12 cellular contexts compared by ENCODE assay signal in the genomic region with DNA sequence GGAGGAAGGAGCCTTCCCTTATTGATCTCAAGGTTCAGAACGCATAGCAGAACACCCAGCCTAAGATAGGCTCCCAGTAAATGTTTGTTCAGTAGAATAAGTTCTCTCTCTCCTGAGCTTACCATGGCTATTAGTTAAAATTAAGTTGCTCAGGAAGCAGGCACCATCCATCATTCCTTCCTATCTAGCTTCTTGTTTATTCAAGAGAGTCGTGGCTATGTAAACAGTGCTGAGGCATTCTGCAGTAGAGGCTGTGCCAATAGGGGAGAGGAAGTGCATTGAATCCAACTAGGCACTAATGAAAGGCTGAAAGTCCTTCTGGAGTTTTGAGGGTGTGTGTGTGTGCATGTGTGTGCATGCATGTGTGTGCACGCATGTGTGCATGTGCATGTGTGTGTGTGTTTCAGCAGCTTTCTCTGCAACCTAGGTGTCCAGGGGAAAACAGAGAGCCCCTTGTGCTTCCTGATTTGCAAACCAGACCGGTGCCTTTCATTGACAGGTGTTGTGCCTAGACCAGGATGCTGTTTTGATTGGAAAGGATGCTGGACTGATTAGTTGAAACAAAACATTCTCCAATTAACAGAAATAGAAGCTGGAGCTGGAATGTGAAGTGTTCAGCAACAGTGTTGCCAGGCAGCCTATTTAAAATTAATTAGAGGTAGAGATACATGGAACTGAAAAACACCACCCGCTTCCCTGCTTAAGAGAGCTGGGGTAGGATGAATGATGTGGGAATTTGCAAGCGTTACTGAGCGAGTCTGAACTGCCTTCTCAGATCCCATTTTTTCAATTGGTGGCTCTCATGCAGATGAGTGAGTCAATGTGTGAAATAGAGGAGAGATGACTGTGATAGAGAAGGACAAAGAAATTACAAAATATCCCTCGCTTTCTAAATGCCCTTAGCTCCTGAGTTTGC.
DNase-seq lines count a peak whose midpoint lies in the region; ATAC-seq, FAIRE-seq and TF ChIP-seq lines count a peak whose summit lies in the region.
"Had no signal": no experiment of that assay in that cellular context is flagged by ENCODE, and none has a peak within 500 bp of the region (broad histone marks: within the 10 kb centered on the region; RNA-seq: fewer than 3 reads in every experiment).

No MANE protein-coding gene starts in this region.

- H3K4me1 ChIP-seq in HepG2 (ENCODE audit: insufficient read depth, low read length) = 0 out of 2 replicates have a peak, but pooled peaks cover 5% of the 10 kb centered on the region
- peaks cover 0 to 9% of the 10 kb centered on the region in 2 donors for H3K4me1 ChIP-seq in aorta (ENCODE audit: control insufficient read depth in 1 of 2, insufficient read depth in 2 of 2, low read length in 2 of 2)

- TF ChIP-seq CTCF in HepG2 (CRISPR knock-in tag; IDR thresholded peaks at IDR 0.05) = no peak

- H3K9me3 ChIP-seq in HepG2 (ENCODE audit: low read length) (no peaks in the 10 kb centered on the region), aorta (ENCODE audit: control insufficient read depth, low read length) (no peaks in the 10 kb centered on the region)

- TF ChIP-seq EP300 in HepG2 (IDR thresholded peaks at IDR 0.05; ENCODE audit: low read depth in 2 of 2, low read length in 2 of 2) = no peak
- TF ChIP-seq EP300 in HepG2 (CRISPR knock-in tag; IDR thresholded peaks at IDR 0.05; ENCODE audit: borderline replicate concordance) = no peak

- no peak overlapping the region for H3K27ac ChIP-seq in HepG2 (ENCODE audit: extremely low read length, insufficient read depth, low read length)
- peak overlapping the region in 1 of 2 donors; percentile 69 for H3K27ac ChIP-seq in aorta (ENCODE audit: low read depth in 1 of 2, low read length in 2 of 2)

- intact Hi-C loops in HepG2 (cut with micrococcal nuclease; ENCODE audit: unreplicated experiment) = no loop called here
- intact Hi-C loops in aorta (cut with DNase I) = no loop called here

- H3K79me2 ChIP-seq in HepG2 (ENCODE audit: insufficient read depth, low read length) = no peaks in the 10 kb centered on the region

- BruUV-seq in HepG2 (replicated peaks; lab: Mats Ljungman, UMichigan) = no TSS peak

- peak; percentile 57 for ATAC-seq in HepG2
- peak; percentile 63 for ATAC-seq in aorta (ENCODE audit: low FRiP score)
- no peak for ATAC-seq in HG02973 (IDR thresholded peaks at IDR 0.05; ENCODE audit: unreplicated experiment)

- H3K27me3 ChIP-seq in HepG2 (ENCODE audit: control insufficient read depth in 1 of 2, insufficient read depth in 2 of 2, low read length in 2 of 2) = peaks cover 0 to 27% of the 10 kb centered on the region in 2 experiments; a peak in 4 of 5 replicates
- H3K27me3 ChIP-seq in aorta (ENCODE audit: control insufficient read depth in 1 of 2, insufficient read depth in 2 of 2, low read length in 1 of 2) = no peaks in the 10 kb centered on the region

- no peak for FAIRE-seq in HepG2 (lab: Jason Lieb, UNC)

- H3K9ac ChIP-seq in HepG2 (ENCODE audit: insufficient read depth, low read depth, low read length) = no peak overlapping the region

- in situ Hi-C loops in HepG2 (cut with HindIII; ENCODE audit: extremely low pct_ligation_motif_present, low pct_unique_long_range_greater_than_20kb) = loop anchor here (25.0 kb wide), 1 partner anchor 107 kb away; no protein-coding TSS in a partner anchor

- POLR2A ChIA-PET in HepG2 (lab: Yijun Ruan, JAX) = no interaction called here

- DNase-seq in SIG-M5 treated with dmso at 0.1 percent for 504 hours (lab: John Stamatoyannopoulos, UW; ENCODE audit: unreplicated experiment) (peak; percentile 15), SIG-M5 (lab: John Stamatoyannopoulos, UW) (no peak), amniotic epithelial cell (ENCODE audit: low read depth) (peak; percentile 85), HepG2 (ENCODE audit: low spot score) (peak; percentile 24), aorta (no peak), AML-193 (lab: John Stamatoyannopoulos, UW) (no peak), activated gamma-delta T cell treated with Interleukin-2 at 50 U/mL for 16 hours (no peak)
- DNase-seq: endodermal cell, H9, hippocampal formation, NCI-H2107 had no signal

- H3K4me2 ChIP-seq in HepG2 (ENCODE audit: low read depth, low read length) = no peak overlapping the region

- H3K4me3 ChIP-seq in HepG2 (replicated peaks in 1 of 3; ENCODE audit: insufficient read depth in 1 of 3, low read depth in 2 of 3, low read length in 3 of 3) (no peak overlapping the region), aorta (ENCODE audit: low read length in 2 of 2) (no peak overlapping the region)

- TF ChIP-seq RAD21 in HepG2 (CRISPR knock-in tag; IDR thresholded peaks at IDR 0.05) = no peak

- H3K36me3 ChIP-seq in HepG2 (replicated peaks in 1 of 2; ENCODE audit: control insufficient read depth in 1 of 2, insufficient read depth in 2 of 2, low read length in 2 of 2) (no peaks in the 10 kb centered on the region), aorta (ENCODE audit: control insufficient read depth in 1 of 2, insufficient read depth in 2 of 2, low read length in 1 of 2) (no peaks in the 10 kb centered on the region)

- 11% methylated on average over 8 of the region's 8 CpGs for WGBS in HepG2 (ENCODE audit: low lambda C conversion rate)
- 12 to 13% methylated on average over 8 of the region's 8 CpGs for WGBS in aorta, 2 donors

- TF ChIP-seq POLR2A in HepG2 (IDR thresholded peaks at IDR 0.05; ENCODE audit: insufficient read depth in 1 of 2, low read depth in 2 of 2, low read length in 2 of 2) = no peak

- no peak overlapping the region for H2AFZ ChIP-seq in HepG2 (ENCODE audit: low read length)

- CTCF ChIA-PET in HepG2 (lab: Yijun Ruan, JAX; ENCODE audit: low intra/inter-chr PET ratio, low total read pairs) = no interaction called here

- H4K20me1 ChIP-seq in HepG2 (ENCODE audit: insufficient read depth, low read length) = no peaks in the 10 kb centered on the region

TF ChIP-seq in HepG2, 621 proteins besides CTCF, POLR2A, EP300 and RAD21 (continues in another document):
- TF ChIP-seq, protein P1, sequence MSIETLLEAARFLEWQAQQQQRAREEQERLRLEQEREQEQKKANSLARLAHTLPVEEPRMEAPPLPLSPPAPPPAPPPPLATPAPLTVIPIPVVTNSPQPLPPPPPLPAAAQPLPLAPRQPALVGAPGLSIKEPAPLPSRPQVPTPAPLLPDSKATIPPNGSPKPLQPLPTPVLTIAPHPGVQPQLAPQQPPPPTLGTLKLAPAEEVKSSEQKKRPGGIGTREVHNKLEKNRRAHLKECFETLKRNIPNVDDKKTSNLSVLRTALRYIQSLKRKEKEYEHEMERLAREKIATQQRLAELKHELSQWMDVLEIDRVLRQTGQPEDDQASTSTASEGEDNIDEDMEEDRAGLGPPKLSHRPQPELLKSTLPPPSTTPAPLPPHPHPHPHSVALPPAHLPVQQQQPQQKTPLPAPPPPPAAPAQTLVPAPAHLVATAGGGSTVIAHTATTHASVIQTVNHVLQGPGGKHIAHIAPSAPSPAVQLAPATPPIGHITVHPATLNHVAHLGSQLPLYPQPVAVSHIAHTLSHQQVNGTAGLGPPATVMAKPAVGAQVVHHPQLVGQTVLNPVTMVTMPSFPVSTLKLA (IDR thresholded peaks at IDR 0.05) = peak; percentile 54
- TF ChIP-seq, protein P2, sequence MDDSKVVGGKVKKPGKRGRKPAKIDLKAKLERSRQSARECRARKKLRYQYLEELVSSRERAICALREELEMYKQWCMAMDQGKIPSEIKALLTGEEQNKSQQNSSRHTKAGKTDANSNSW (CRISPR knock-in tag; IDR thresholded peaks at IDR 0.05; ENCODE audit: borderline replicate concordance) = no peak
- no peak for TF ChIP-seq ZSCAN22 (CRISPR knock-in tag; IDR thresholded peaks at IDR 0.05)
- no peak for TF ChIP-seq HMG20B (CRISPR knock-in tag; conservative IDR thresholded peaks at IDR 0.05)
- TF ChIP-seq TAF15 (IDR thresholded peaks at IDR 0.05; ENCODE audit: low read depth, low read length, poor library complexity, severe bottlenecking) = no peak
- TF ChIP-seq, protein P3, sequence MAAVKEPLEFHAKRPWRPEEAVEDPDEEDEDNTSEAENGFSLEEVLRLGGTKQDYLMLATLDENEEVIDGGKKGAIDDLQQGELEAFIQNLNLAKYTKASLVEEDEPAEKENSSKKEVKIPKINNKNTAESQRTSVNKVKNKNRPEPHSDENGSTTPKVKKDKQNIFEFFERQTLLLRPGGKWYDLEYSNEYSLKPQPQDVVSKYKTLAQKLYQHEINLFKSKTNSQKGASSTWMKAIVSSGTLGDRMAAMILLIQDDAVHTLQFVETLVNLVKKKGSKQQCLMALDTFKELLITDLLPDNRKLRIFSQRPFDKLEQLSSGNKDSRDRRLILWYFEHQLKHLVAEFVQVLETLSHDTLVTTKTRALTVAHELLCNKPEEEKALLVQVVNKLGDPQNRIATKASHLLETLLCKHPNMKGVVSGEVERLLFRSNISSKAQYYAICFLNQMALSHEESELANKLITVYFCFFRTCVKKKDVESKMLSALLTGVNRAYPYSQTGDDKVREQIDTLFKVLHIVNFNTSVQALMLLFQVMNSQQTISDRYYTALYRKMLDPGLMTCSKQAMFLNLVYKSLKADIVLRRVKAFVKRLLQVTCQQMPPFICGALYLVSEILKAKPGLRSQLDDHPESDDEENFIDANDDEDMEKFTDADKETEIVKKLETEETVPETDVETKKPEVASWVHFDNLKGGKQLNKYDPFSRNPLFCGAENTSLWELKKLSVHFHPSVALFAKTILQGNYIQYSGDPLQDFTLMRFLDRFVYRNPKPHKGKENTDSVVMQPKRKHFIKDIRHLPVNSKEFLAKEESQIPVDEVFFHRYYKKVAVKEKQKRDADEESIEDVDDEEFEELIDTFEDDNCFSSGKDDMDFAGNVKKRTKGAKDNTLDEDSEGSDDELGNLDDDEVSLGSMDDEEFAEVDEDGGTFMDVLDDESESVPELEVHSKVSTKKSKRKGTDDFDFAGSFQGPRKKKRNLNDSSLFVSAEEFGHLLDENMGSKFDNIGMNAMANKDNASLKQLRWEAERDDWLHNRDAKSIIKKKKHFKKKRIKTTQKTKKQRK (IDR thresholded peaks at IDR 0.05; ENCODE audit: low read length) = no peak
- TF ChIP-seq SKI (IDR thresholded peaks at IDR 0.05; ENCODE audit: partially characterized antibody) = no peak
- TF ChIP-seq ZNF629 (CRISPR knock-in tag; conservative IDR thresholded peaks at IDR 0.05) = no peak

Comparison
In these comparisons a context has a peak if more than half of its experiments do, and no peak if none do; other contexts are left out.
1. DNase-seq: peak in SIG-M5 treated with dmso at 0.1 percent for 504 hours (single experiment), amniotic epithelial cell (single experiment) and HepG2 (single experiment); none in SIG-M5 (single experiment), aorta (0 of 2), AML-193 (0 of 2) and activated gamma-delta T cell treated with Interleukin-2 at 50 U/mL for 16 hours (single experiment).